1 cellular context compared by ENCODE assay signal in the genomic region with DNA sequence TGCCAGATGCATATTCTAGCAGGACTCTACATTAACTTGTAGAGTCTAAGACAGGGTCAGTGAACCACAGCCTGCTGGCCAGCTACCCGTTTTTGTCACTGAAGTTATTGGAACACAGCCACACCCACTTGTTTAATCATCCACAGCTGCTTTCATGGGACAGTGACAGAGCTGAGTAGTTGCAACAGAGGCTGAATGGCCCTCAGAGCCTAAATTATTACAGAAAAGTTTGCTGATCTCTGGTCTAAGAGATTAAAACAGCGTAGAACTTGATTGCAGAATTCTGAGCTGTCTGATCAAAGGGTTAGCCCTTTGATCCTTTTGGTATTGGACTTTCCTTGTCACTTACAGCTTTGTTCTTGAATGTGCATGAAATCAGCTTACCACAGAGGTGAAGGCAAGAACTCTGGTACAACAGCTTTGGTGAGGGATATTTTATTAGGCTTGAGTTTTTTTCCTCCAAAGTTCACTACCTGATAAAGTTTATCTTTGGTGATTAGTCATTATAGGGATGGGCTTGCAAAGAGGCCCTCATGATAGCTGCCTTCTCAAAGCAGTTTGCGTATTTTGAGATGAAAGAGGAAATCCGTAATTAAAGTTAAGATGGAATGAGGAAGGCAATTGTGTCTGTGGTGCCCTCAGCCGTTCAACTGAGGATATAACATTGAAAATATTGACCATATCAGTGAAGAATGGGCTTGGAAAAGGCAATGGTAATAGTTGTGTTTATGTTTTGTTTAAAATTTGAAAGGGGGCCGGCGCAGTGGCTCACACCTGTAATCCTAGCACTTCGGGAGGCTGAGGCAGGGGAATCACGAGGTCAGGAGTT.
TF ChIP-seq lines count a peak whose summit lies in the region.

No MANE protein-coding gene starts in this region.

TF ChIP-seq in HepG2, 621 proteins besides CTCF, POLR2A, EP300 and RAD21 (continued from another document and continues in another):
- TF ChIP-seq, protein P1, sequence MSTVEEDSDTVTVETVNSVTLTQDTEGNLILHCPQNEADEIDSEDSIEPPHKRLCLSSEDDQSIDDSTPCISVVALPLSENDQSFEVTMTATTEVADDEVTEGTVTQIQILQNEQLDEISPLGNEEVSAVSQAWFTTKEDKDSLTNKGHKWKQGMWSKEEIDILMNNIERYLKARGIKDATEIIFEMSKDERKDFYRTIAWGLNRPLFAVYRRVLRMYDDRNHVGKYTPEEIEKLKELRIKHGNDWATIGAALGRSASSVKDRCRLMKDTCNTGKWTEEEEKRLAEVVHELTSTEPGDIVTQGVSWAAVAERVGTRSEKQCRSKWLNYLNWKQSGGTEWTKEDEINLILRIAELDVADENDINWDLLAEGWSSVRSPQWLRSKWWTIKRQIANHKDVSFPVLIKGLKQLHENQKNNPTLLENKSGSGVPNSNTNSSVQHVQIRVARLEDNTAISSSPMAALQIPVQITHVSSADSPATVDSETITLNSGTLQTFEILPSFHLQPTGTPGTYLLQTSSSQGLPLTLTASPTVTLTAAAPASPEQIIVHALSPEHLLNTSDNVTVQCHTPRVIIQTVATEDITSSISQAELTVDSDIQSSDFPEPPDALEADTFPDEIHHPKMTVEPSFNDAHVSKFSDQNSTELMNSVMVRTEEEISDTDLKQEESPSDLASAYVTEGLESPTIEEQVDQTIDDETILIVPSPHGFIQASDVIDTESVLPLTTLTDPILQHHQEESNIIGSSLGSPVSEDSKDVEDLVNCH (CRISPR knock-in tag; IDR thresholded peaks at IDR 0.05), result no peak
- TF ChIP-seq PAXIP1 (CRISPR knock-in tag; conservative IDR thresholded peaks at IDR 0.05) (peak; percentile 42; the same call in 1 of the 2 replicates), ZFAT (CRISPR knock-in tag; conservative IDR thresholded peaks at IDR 0.05) (no peak), ZNF274 (CRISPR knock-in tag; IDR thresholded peaks at IDR 0.05) (no peak), ZNF256 (CRISPR knock-in tag; conservative IDR thresholded peaks at IDR 0.05) (no peak), ZNF382 (CRISPR knock-in tag; IDR thresholded peaks at IDR 0.05; ENCODE audit: borderline replicate concordance) (no peak), ZNF614 (CRISPR knock-in tag; IDR thresholded peaks at IDR 0.05; ENCODE audit: borderline replicate concordance) (no peak; the same call in 1 of the 2 replicates), NFYC (CRISPR knock-in tag; IDR thresholded peaks at IDR 0.05) (no peak), ZNF484 (CRISPR knock-in tag; IDR thresholded peaks at IDR 0.05; ENCODE audit: borderline replicate concordance, low read depth) (no peak), SPEN (CRISPR knock-in tag; IDR thresholded peaks at IDR 0.05; ENCODE audit: low read depth) (no peak; the same call in 1 of the 2 replicates), KAT8 (CRISPR knock-in tag; IDR thresholded peaks at IDR 0.05) (no peak), ZNF407 (CRISPR knock-in tag; IDR thresholded peaks at IDR 0.05; ENCODE audit: not compliant biosample characterization) (no peak), KDM6A (CRISPR knock-in tag; IDR thresholded peaks at IDR 0.05; ENCODE audit: low read depth) (no peak), ZNF761 (CRISPR knock-in tag; conservative IDR thresholded peaks at IDR 0.05) (no peak), SOX6 (IDR thresholded peaks at IDR 0.05) (no peak), SOX6 (CRISPR knock-in tag; IDR thresholded peaks at IDR 0.05) (peak; percentile 87), PITX1 (CRISPR knock-in tag; IDR thresholded peaks at IDR 0.05) (0 out of 2 replicates have a peak, but pooled peaks have one; percentile 21), ZNF12 (CRISPR knock-in tag; IDR thresholded peaks at IDR 0.05) (no peak), PPARG (CRISPR knock-in tag; conservative IDR thresholded peaks at IDR 0.05) (no peak), HOXA3 (CRISPR knock-in tag; IDR thresholded peaks at IDR 0.05) (0 out of 2 replicates have a peak, but pooled peaks have one; percentile 32), PHF20 (CRISPR knock-in tag; IDR thresholded peaks at IDR 0.05) (no peak), NR2F6 (IDR thresholded peaks at IDR 0.05) (no peak; the same call in 1 of the 2 replicates), NR2F6 (CRISPR knock-in tag; IDR thresholded peaks at IDR 0.05) (no peak), TARDBP (CRISPR knock-in tag; IDR thresholded peaks at IDR 0.05) (no peak), ISX (CRISPR knock-in tag; conservative IDR thresholded peaks at IDR 0.05) (no peak), ZNF607 (CRISPR knock-in tag; IDR thresholded peaks at IDR 0.05; ENCODE audit: borderline replicate concordance) (no peak), TRIM24 (CRISPR knock-in tag; IDR thresholded peaks at IDR 0.05) (no peak), TEAD3 (CRISPR knock-in tag; optimal IDR thresholded peaks at IDR 0.05; ENCODE audit: borderline replicate concordance) (peak; percentile 18), FOXK1 (CRISPR knock-in tag; IDR thresholded peaks at IDR 0.05; ENCODE audit: borderline replicate concordance, low read depth) (no peak), SATB2 (CRISPR knock-in tag; IDR thresholded peaks at IDR 0.05) (no peak), ZNF335 (CRISPR knock-in tag; IDR thresholded peaks at IDR 0.05) (no peak), TBX3 (IDR thresholded peaks at IDR 0.05; ENCODE audit: borderline replicate concordance) (peak; percentile 57; the same call in 1 of the 2 replicates), ZNF235 (CRISPR knock-in tag; IDR thresholded peaks at IDR 0.05; ENCODE audit: borderline replicate concordance) (no peak), ZBTB34 (CRISPR knock-in tag; IDR thresholded peaks at IDR 0.05) (peak; percentile 60; the same call in 1 of the 2 replicates), GLI4 (CRISPR knock-in tag; IDR thresholded peaks at IDR 0.05; ENCODE audit: borderline replicate concordance) (no peak), ZNF34 (CRISPR knock-in tag; IDR thresholded peaks at IDR 0.05; ENCODE audit: borderline replicate concordance) (no peak; the same call in 1 of the 2 replicates), SIX1 (CRISPR knock-in tag; IDR thresholded peaks at IDR 0.05; ENCODE audit: borderline replicate concordance) (no peak), ZNF264 (CRISPR knock-in tag; IDR thresholded peaks at IDR 0.05) (no peak)
- TF ChIP-seq, protein P2, sequence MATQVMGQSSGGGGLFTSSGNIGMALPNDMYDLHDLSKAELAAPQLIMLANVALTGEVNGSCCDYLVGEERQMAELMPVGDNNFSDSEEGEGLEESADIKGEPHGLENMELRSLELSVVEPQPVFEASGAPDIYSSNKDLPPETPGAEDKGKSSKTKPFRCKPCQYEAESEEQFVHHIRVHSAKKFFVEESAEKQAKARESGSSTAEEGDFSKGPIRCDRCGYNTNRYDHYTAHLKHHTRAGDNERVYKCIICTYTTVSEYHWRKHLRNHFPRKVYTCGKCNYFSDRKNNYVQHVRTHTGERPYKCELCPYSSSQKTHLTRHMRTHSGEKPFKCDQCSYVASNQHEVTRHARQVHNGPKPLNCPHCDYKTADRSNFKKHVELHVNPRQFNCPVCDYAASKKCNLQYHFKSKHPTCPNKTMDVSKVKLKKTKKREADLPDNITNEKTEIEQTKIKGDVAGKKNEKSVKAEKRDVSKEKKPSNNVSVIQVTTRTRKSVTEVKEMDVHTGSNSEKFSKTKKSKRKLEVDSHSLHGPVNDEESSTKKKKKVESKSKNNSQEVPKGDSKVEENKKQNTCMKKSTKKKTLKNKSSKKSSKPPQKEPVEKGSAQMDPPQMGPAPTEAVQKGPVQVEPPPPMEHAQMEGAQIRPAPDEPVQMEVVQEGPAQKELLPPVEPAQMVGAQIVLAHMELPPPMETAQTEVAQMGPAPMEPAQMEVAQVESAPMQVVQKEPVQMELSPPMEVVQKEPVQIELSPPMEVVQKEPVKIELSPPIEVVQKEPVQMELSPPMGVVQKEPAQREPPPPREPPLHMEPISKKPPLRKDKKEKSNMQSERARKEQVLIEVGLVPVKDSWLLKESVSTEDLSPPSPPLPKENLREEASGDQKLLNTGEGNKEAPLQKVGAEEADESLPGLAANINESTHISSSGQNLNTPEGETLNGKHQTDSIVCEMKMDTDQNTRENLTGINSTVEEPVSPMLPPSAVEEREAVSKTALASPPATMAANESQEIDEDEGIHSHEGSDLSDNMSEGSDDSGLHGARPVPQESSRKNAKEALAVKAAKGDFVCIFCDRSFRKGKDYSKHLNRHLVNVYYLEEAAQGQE (IDR thresholded peaks at IDR 0.05; ENCODE audit: borderline replicate concordance in 1 of 2, low read depth in 1 of 2, low read length in 2 of 2), result no peak; a peak in 1 of 4 replicates
- TF ChIP-seq, protein P3, sequence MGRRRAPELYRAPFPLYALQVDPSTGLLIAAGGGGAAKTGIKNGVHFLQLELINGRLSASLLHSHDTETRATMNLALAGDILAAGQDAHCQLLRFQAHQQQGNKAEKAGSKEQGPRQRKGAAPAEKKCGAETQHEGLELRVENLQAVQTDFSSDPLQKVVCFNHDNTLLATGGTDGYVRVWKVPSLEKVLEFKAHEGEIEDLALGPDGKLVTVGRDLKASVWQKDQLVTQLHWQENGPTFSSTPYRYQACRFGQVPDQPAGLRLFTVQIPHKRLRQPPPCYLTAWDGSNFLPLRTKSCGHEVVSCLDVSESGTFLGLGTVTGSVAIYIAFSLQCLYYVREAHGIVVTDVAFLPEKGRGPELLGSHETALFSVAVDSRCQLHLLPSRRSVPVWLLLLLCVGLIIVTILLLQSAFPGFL (CRISPR knock-in tag; IDR thresholded peaks at IDR 0.05), result no peak
